Comparison of ENCODE assay signal across 15 cellular contexts in the genomic region with DNA sequence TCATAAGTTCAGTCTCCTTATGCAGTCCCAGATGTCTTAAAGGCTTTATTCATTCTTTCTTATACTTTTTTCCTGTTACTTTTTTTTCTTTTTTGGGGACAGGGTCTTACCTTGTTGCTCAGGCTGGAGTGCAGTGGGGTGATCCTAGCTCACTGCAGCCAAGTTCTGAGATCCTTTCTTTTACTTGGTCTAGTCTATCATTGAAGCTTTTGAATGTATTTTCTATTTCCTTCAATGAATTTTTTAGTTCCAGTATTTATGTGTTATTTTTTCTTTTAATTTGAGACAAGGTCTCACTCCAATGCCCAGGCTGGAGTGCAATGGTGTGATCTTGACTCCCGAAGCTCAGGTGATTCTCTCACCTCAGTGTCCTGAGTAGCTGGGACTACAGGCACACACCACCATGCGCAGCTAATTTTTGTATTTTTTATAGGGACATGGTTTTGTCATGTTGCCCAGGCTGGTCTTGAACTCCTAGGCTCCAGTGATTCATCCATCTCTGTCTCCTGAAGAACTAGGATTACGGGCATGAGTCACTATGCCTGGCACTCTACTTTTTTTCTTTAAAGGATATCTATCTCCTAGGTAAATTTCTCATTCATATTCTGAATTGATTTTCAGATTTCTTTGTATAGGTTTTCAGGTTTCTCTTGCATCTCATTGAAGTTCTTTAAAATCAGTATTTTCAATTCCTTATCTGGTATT.
"Had no signal": no experiment of that assay in that cellular context is flagged by ENCODE, and none has a peak within 500 bp of the region (broad histone marks: within the 10 kb centered on the region; RNA-seq: fewer than 3 reads in every experiment).

No MANE protein-coding gene starts in this region.

- H3K4me1 Mint-ChIP-seq: activated B cell treated with CpG ODN at 0.5 μM for 24 hours, naive B cell had no signal

- H3K27me3 Mint-ChIP-seq: activated B cell treated with CpG ODN at 0.5 μM for 24 hours, naive B cell had no signal

- H3K27ac Mint-ChIP-seq: activated B cell treated with CpG ODN at 0.5 μM for 24 hours; naive B cell; stimulated activated effector memory CD8-positive, alpha-beta T cell treated with anti-CD3 and anti-CD28 coated beads, Interleukin-12 subunit alpha, Interleukin-12 subunit beta, amount 100 ng/mL, for 72 hours had no signal

- H3K4me3 Mint-ChIP-seq: activated B cell treated with CpG ODN at 0.5 μM for 24 hours; naive B cell; stimulated activated effector memory CD8-positive, alpha-beta T cell treated with anti-CD3 and anti-CD28 coated beads, Interleukin-12 subunit alpha, Interleukin-12 subunit beta, amount 100 ng/mL, for 72 hours had no signal

- DNase-seq: activated B cell treated with CpG ODN at 0.5 μM for 24 hours; activated CD4-positive, alpha-beta T cell treated with anti-CD3 and anti-CD28 coated beads for 48 hours; activated naive CD4-positive, alpha-beta T cell treated with anti-CD3 and anti-CD28 coated beads, Interleukin-2, amount 50 U/mL, for 16 hours; caudate nucleus; colonic mucosa; effector CD4-positive, alpha-beta T cell; foreskin fibroblast; glutamatergic neuron; left ventricle myocardium inferior; naive B cell; pancreas; stimulated activated CD4-positive, alpha-beta T cell treated with anti-CD3 and anti-CD28 coated beads, Interleukin-12 subunit alpha, Interleukin-12 subunit beta, amount 100 ng/mL, for 4 hours; stimulated activated CD4-positive, alpha-beta T cell treated with anti-CD3 and anti-CD28 coated beads, Interleukin-2, amount 100 ng/mL, for 24 hours; upper lobe of right lung had no signal

- ATAC-seq: pancreas; stimulated activated effector memory CD8-positive, alpha-beta T cell treated with anti-CD3 and anti-CD28 coated beads, Interleukin-12 subunit alpha, Interleukin-12 subunit beta, amount 100 ng/mL, for 72 hours; upper lobe of right lung had no signal
